7 cellular contexts compared by ENCODE assay signal in the genomic region with DNA sequence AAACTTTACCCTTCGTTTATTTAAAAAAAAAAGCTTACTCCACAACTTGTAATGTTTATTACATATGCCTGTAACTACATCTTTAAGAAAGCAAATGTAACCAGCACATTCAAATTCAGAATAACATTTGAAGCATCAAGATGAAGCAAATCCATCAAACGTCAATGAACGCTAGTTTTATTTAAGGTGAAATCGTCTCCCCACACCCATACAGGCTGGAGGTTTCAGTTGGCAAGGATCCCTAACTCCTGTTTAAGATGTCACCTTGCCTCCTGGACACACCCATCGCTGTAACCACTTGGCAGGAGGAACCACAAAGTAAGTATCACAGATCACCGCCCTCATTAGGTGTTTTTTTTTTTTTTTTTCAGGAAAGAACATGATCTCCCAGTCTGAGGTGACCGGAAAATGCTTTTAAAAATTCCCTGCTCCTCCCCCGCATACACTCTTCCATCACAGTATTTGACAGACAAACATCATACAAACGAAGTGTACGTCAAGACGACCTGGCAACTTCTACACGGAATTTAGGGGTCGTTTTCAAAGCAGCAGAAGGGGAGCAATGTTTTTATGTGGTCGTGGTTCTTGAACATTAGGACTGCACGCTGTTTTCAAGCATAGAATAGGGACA. TPM values are rescaled to one million over a fixed set of nuclear protein-coding genes. Genes with fewer than 3 reads are reported as not detected.
DNase-seq lines count a peak whose midpoint lies in the region; ATAC-seq and TF ChIP-seq lines count a peak whose summit lies in the region.

No MANE protein-coding gene starts in this region.

- WGBS in endodermal cell (ENCODE audit: insufficient coverage in 1 of 2, insufficient read length in 1 of 2), 2 experiments, result 3 to 5% methylated on average over 6 to 13 of the region's 15 CpGs
- WGBS in aorta, 2 donors, result 0 to 1% methylated on average over 15 of the region's 15 CpGs

- peak overlapping the region; percentile 94 for H3K27ac Mint-ChIP-seq in endodermal cell

- peak overlapping the region; percentile 94 for H3K9ac ChIP-seq in endodermal cell (ENCODE audit: extremely low read depth, low read length, poor library complexity, severe bottlenecking)

- TF ChIP-seq CTCF in endodermal cell (conservative IDR thresholded peaks at IDR 0.05), result no peak

- H3K4me3 Mint-ChIP-seq in endodermal cell, result peak overlapping the region; percentile 100

- intact Hi-C loops in aorta (cut with DNase I), result loop anchor here (5.0 kb wide), 1 partner anchor 147 kb away; no protein-coding TSS in a partner anchor

- H3K9me3 ChIP-seq in KOPT-K1 (ENCODE audit: insufficient read depth, low read length, poor library complexity, severe bottlenecking), result no peaks in the 10 kb centered on the region
- no peaks in the 10 kb centered on the region for H3K9me3 ChIP-seq in endodermal cell (ENCODE audit: control insufficient read depth, low read length)
- no peaks in the 10 kb centered on the region for H3K9me3 ChIP-seq in aorta (ENCODE audit: control insufficient read depth, low read length)

- H3K36me3 ChIP-seq in KOPT-K1 (ENCODE audit: insufficient read depth, low read length), result peaks cover 55% of the 10 kb centered on the region
- peaks cover 36% of the 10 kb centered on the region for H3K36me3 ChIP-seq in endodermal cell (ENCODE audit: control insufficient read depth, insufficient read depth, low read length)
- H3K36me3 ChIP-seq in aorta (ENCODE audit: control insufficient read depth in 1 of 2, insufficient read depth in 2 of 2, low read length in 1 of 2), result no peaks in the 10 kb centered on the region

- peaks cover 3% of the 10 kb centered on the region for H3K27me3 Mint-ChIP-seq in endodermal cell (ENCODE audit: insufficient read depth)

- H3K36me3 Mint-ChIP-seq in endodermal cell (ENCODE audit: low read depth), result peaks cover 3% of the 10 kb centered on the region

- no peaks in the 10 kb centered on the region for H3K27me3 ChIP-seq in endodermal cell (ENCODE audit: control insufficient read depth, insufficient read depth, low read length, poor library complexity, severe bottlenecking)
- no peaks in the 10 kb centered on the region for H3K27me3 ChIP-seq in aorta (ENCODE audit: control insufficient read depth in 1 of 2, insufficient read depth in 2 of 2, low read length in 1 of 2)

- H3K4me3 ChIP-seq in endodermal cell (ENCODE audit: low read length) (peak overlapping the region; percentile 100), aorta (ENCODE audit: low read length in 2 of 2) (peak overlapping the region; percentile 78 to 82)

- no peaks in the 10 kb centered on the region for H3K9me3 Mint-ChIP-seq in endodermal cell

- H3K4me1 ChIP-seq in endodermal cell (ENCODE audit: control insufficient read depth, insufficient read depth, low read length) (peaks cover 5% of the 10 kb centered on the region), aorta (ENCODE audit: control insufficient read depth in 1 of 2, insufficient read depth in 2 of 2, low read length in 2 of 2) (peaks cover 4 to 11% of the 10 kb centered on the region in 2 donors)

- H3K4me1 Mint-ChIP-seq in endodermal cell, result peaks cover 57% of the 10 kb centered on the region

- DNase-seq in GM03348 (ENCODE audit: low spot score), result peak; percentile 18
- peak in 3 of 5 experiments; percentile 30 to 73 (median 54) for DNase-seq in T-helper 2 cell
- DNase-seq in endodermal cell, result peak; percentile 54
- peak; percentile 70 for DNase-seq in myocyte (ENCODE audit: low read depth)
- DNase-seq in aorta, result peak in 1 of 2 donors; percentile 57
- no peak for DNase-seq in UCSD-AML1 (lab: John Stamatoyannopoulos, UW; ENCODE audit: unreplicated experiment)

- H3K27ac ChIP-seq in KOPT-K1 (ENCODE audit: low read depth, low read length, poor library complexity, severe bottlenecking) (peak overlapping the region; percentile 99), endodermal cell (ENCODE audit: low read depth, low read length) (peak overlapping the region; percentile 79), aorta (ENCODE audit: low read depth in 1 of 2, low read length in 2 of 2) (peak overlapping the region; percentile 87 to 99)

- no peak for ATAC-seq in aorta (ENCODE audit: low FRiP score)

RNA-seq across cellular contexts. Expression of a gene that starts 1.5 kb away (rescaled TPM):
- total RNA-seq in endodermal cell (100 to 1,000 TPM; 430 TPM), myocyte (357 and 483 TPM in 2 replicates), aorta (100 to 1,000 TPM; 410 to 557 TPM)
- polyA plus RNA-seq in endodermal cell (2013, experiment 1 of 2), result 679 TPM
- polyA plus RNA-seq in endodermal cell (2013, experiment 2 of 2), result 697 TPM
- 583 TPM for polyA plus RNA-seq in myocyte (2012)
- 1,000 to 10,000 TPM in 1 of 2 donors, 100 to 1,000 TPM in 1; 568 to 1,082 TPM for polyA plus RNA-seq in aorta

RNA-seq across cellular contexts. Expression of a gene that starts 19.7 kb away (rescaled TPM):
- total RNA-seq in endodermal cell (under 1 TPM; 0.15 to 0.42 TPM), myocyte (0.24 TPM in 1 of 2 replicates, not detected in the other), aorta (under 1 TPM; 0.75 to 0.90 TPM)
- polyA plus RNA-seq in endodermal cell (2013, experiment 1 of 2), result not detected
- polyA plus RNA-seq in endodermal cell (2013, experiment 2 of 2), result 0.25 TPM
- 0.10 TPM for polyA plus RNA-seq in myocyte (2012)
- polyA plus RNA-seq in aorta, result under 1 TPM in 1 of 2 donors, not detected in 1; 0.51 TPM
